ENCODE assay signal across 18 cellular contexts in genomic region chr14:33776871-33777270, GRCh38.
A peak's percentile ranks its signal among the peaks of the same experiment; 100 is the strongest.
DNase-seq lines count a peak whose midpoint lies in the region; ATAC-seq and TF ChIP-seq lines count a peak whose summit lies in the region.
"Had no signal": no experiment of that assay in that cellular context is flagged by ENCODE, and none has a peak within 500 bp of the region (broad histone marks: within the 10 kb centered on the region; RNA-seq: fewer than 3 reads in every experiment).

No MANE protein-coding gene starts in this region.

- no peak overlapping the region for H3K56ac ChIP-seq in mesendoderm (ENCODE audit: low read length)

- H3K23ac ChIP-seq in mesendoderm (ENCODE audit: low read length) (no peak overlapping the region), trophoblast cell (ENCODE audit: low read length) (no peak overlapping the region)

- H3K4me2 ChIP-seq in mesendoderm (ENCODE audit: low read length), result no peak overlapping the region
- H3K4me2 ChIP-seq in trophoblast cell (ENCODE audit: low read length), result peak overlapping the region; percentile 2

- no peaks in the 10 kb centered on the region for H3K27me3 ChIP-seq in HAP-1 (ENCODE audit: low read depth)
- H3K27me3 ChIP-seq in mesendoderm (ENCODE audit: insufficient read depth, low read length, poor library complexity), result no peaks in the 10 kb centered on the region
- H3K27me3 ChIP-seq in trophoblast cell (ENCODE audit: insufficient read depth, low read length), result no peaks in the 10 kb centered on the region
- H3K27me3 ChIP-seq: BE2C had no signal

- POLR2A ChIA-PET in WTC11 (lab: Charles Lee), result no interaction called here

- DNase-seq in HAP-1 (ENCODE audit: low spot score in 2 of 2) (peak; percentile 78 to 95), WTC11 (ENCODE audit: low spot score) (no peak), mesendoderm (peak; percentile 66), trophoblast cell (no peak), DMS79 treated with DMSO at 0.1 percent for 48 hours (lab: John Stamatoyannopoulos, UW) (no peak), Right ventricle myocardium inferior (ENCODE audit: missing footprints) (no peak), ecto neural progenitor cell (ENCODE audit: low spot score) (no peak), left colon (no peak)
- DNase-seq: BE2C; C1 segment of cervical spinal cord; CD4-positive, CD25-positive, alpha-beta regulatory T cell; CD8-positive, alpha-beta memory T cell; COR-L47; DMS 273 treated with DMSO at 0.1 percent for 48 hours; DMS53; GDM1; GOT3; H7 had no signal

- H4K91ac ChIP-seq in trophoblast cell (ENCODE audit: low read depth, low read length), result peak overlapping the region; percentile 7

- H3K27ac Mint-ChIP-seq in WTC11, result no peak overlapping the region; the same call in 1 of the 2 replicates
- H3K27ac Mint-ChIP-seq: CD4-positive, CD25-positive, alpha-beta regulatory T cell; CD8-positive, alpha-beta memory T cell had no signal

- in situ Hi-C loops in HAP-1 (cut with MboI; ENCODE audit: low sequenced_read_pairs), result loop anchor here (25.0 kb wide), 1 partner anchor 1065 kb away; no protein-coding TSS in a partner anchor

- no peak overlapping the region for H3K14ac ChIP-seq in trophoblast cell (ENCODE audit: low read length)

- H3K36me3 Mint-ChIP-seq in WTC11, result no peaks in the 10 kb centered on the region
- H3K36me3 Mint-ChIP-seq: CD4-positive, CD25-positive, alpha-beta regulatory T cell; CD8-positive, alpha-beta memory T cell had no signal

- H3K4ac ChIP-seq in mesendoderm (ENCODE audit: low read depth, low read length), result no peak overlapping the region
- H3K4ac ChIP-seq in trophoblast cell (ENCODE audit: low read depth, low read length), result no peak overlapping the region

- H3K4me1 Mint-ChIP-seq in WTC11, result peaks cover 25% of the 10 kb centered on the region
- H3K4me1 Mint-ChIP-seq: CD4-positive, CD25-positive, alpha-beta regulatory T cell; CD8-positive, alpha-beta memory T cell had no signal

- ATAC-seq in WTC11 (peak; percentile 51; the same call in 1 of the 2 replicates), Right ventricle myocardium inferior (no peak), left colon (no peak)

- H3K9me3 Mint-ChIP-seq in WTC11, result no peaks in the 10 kb centered on the region
- H3K9me3 Mint-ChIP-seq: CD4-positive, CD25-positive, alpha-beta regulatory T cell had no signal

- no peak overlapping the region for H2AFZ ChIP-seq in trophoblast cell (ENCODE audit: insufficient read depth, low read length, poor library complexity)

- H3K18ac ChIP-seq in mesendoderm (ENCODE audit: low read length), result no peak overlapping the region
- no peak overlapping the region for H3K18ac ChIP-seq in trophoblast cell (ENCODE audit: low read length)

- no peak overlapping the region for H3K27ac ChIP-seq in mesendoderm (ENCODE audit: low read depth, low read length)
- peak overlapping the region; percentile 72 for H3K27ac ChIP-seq in trophoblast cell (ENCODE audit: low read depth, low read length)

- H2BK5ac ChIP-seq in mesendoderm (ENCODE audit: low read length), result no peak overlapping the region
- H2BK5ac ChIP-seq in trophoblast cell (ENCODE audit: low read depth, low read length, poor library complexity), result peak overlapping the region; percentile 37

- H2BK15ac ChIP-seq in mesendoderm (replicated peaks; ENCODE audit: low read depth), result no peak overlapping the region

- intact Hi-C loops in Right ventricle myocardium inferior (cut with DNase I), result no loop called here
- intact Hi-C loops in left colon (cut with DNase I, micrococcal nuclease), result no loop called here

- H3K4me3 Mint-ChIP-seq in WTC11, result no peak overlapping the region
- H3K4me3 Mint-ChIP-seq: CD4-positive, CD25-positive, alpha-beta regulatory T cell; CD8-positive, alpha-beta memory T cell had no signal

- H3K36me3 ChIP-seq in HAP-1 (replicated peaks) (no peaks in the 10 kb centered on the region), mesendoderm (ENCODE audit: control insufficient read depth, insufficient read depth, low read length) (no peaks in the 10 kb centered on the region), trophoblast cell (ENCODE audit: control insufficient read depth in 1 of 2, insufficient read depth in 2 of 2, low read length in 2 of 2) (no peaks in the 10 kb centered on the region)
- H3K36me3 ChIP-seq: BE2C had no signal

- H2AK5ac ChIP-seq in mesendoderm (ENCODE audit: low read length) (no peak overlapping the region), trophoblast cell (ENCODE audit: low read length) (no peak overlapping the region)

- H3K4me3 ChIP-seq in HAP-1 (no peak overlapping the region), mesendoderm (ENCODE audit: low read length) (no peak overlapping the region), trophoblast cell (ENCODE audit: low read depth, low read length) (no peak overlapping the region)

- no peak overlapping the region for H2BK120ac ChIP-seq in mesendoderm (ENCODE audit: low read depth, low read length)
- H2BK120ac ChIP-seq in trophoblast cell (ENCODE audit: insufficient read depth, low read length, poor library complexity), result no peak overlapping the region

- no peak overlapping the region for H4K5ac ChIP-seq in mesendoderm (ENCODE audit: low read length)

- WGBS in mesendoderm (ENCODE audit: extremely low coverage, insufficient coverage, low lambda C conversion rate), result no CpG with 5 or more reads among the region's 6 CpGs
- no CpG with 5 or more reads among the region's 6 CpGs for WGBS in trophoblast cell (ENCODE audit: extremely low coverage, insufficient coverage, insufficient read length)

- H3K4me1 ChIP-seq in HAP-1 (peaks cover 36% of the 10 kb centered on the region), mesendoderm (ENCODE audit: control insufficient read depth, low read depth, low read length) (no peaks in the 10 kb centered on the region), trophoblast cell (ENCODE audit: control insufficient read depth in 1 of 2, insufficient read depth in 2 of 2, low read length in 2 of 2) (peaks cover 7 to 9% of the 10 kb centered on the region in 2 experiments)
- H3K4me1 ChIP-seq: BE2C had no signal

- TF ChIP-seq CTCF in WTC11 (IDR thresholded peaks at IDR 0.05), result no peak

- H4K12ac ChIP-seq in trophoblast cell (ENCODE audit: low read depth, low read length), result no peak overlapping the region

- CTCF ChIA-PET in WTC11 (lab: Charles Lee), result no interaction called here

- H3K79me2 ChIP-seq in mesendoderm (ENCODE audit: control insufficient read depth, insufficient read depth, low read length) (no peaks in the 10 kb centered on the region), trophoblast cell (ENCODE audit: control insufficient read depth, insufficient read depth, low read length, poor library complexity) (peaks cover 2% of the 10 kb centered on the region)

- H3K9me3 ChIP-seq in HAP-1 (no peaks in the 10 kb centered on the region), trophoblast cell (ENCODE audit: insufficient read depth, low read depth, low read length) (no peaks in the 10 kb centered on the region)
- H3K9me3 ChIP-seq: BE2C had no signal

- no peak overlapping the region for H2BK12ac ChIP-seq in trophoblast cell (ENCODE audit: low read length)

- no peak overlapping the region for H4K8ac ChIP-seq in mesendoderm (ENCODE audit: low read depth, low read length)
- no peak overlapping the region for H4K8ac ChIP-seq in trophoblast cell (ENCODE audit: low read depth, low read length)

- H3K27me3 Mint-ChIP-seq in WTC11 (ENCODE audit: low read depth), result no peaks in the 10 kb centered on the region

- H3K79me1 ChIP-seq in mesendoderm (ENCODE audit: low read length) (no peaks in the 10 kb centered on the region), trophoblast cell (ENCODE audit: low read length) (peaks cover 19% of the 10 kb centered on the region)

- H3K9ac ChIP-seq in mesendoderm (ENCODE audit: low read length) (no peak overlapping the region), trophoblast cell (ENCODE audit: low read length) (no peak overlapping the region)

TF ChIP-seq in WTC11, 78 proteins besides CTCF, POLR2A, EP300 and RAD21 (continues in another document):
- no peak for TF ChIP-seq E2F4 (CRISPR knock-in tag; IDR thresholded peaks at IDR 0.05; ENCODE audit: borderline replicate concordance, low read depth)
- no peak for TF ChIP-seq ESRRA (CRISPR knock-in tag; IDR thresholded peaks at IDR 0.05; ENCODE audit: borderline replicate concordance)
- no peak for TF ChIP-seq FOXJ3 (CRISPR knock-in tag; IDR thresholded peaks at IDR 0.05; ENCODE audit: borderline replicate concordance)
- TF ChIP-seq NR2C2 (CRISPR knock-in tag; IDR thresholded peaks at IDR 0.05), result no peak
- TF ChIP-seq TCF7 (CRISPR knock-in tag; IDR thresholded peaks at IDR 0.05; ENCODE audit: low read depth), result no peak
- TF ChIP-seq E2F5 (CRISPR knock-in tag; IDR thresholded peaks at IDR 0.05), result no peak
- TF ChIP-seq, protein P1, sequence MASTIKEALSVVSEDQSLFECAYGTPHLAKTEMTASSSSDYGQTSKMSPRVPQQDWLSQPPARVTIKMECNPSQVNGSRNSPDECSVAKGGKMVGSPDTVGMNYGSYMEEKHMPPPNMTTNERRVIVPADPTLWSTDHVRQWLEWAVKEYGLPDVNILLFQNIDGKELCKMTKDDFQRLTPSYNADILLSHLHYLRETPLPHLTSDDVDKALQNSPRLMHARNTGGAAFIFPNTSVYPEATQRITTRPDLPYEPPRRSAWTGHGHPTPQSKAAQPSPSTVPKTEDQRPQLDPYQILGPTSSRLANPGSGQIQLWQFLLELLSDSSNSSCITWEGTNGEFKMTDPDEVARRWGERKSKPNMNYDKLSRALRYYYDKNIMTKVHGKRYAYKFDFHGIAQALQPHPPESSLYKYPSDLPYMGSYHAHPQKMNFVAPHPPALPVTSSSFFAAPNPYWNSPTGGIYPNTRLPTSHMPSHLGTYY (CRISPR knock-in tag; IDR thresholded peaks at IDR 0.05), result no peak

Comparison
In these comparisons a context has a peak if more than half of its experiments do, and no peak if none do; other contexts are left out.
1. DNase-seq: peak in HAP-1 (2 of 2) and mesendoderm (single experiment); none in WTC11 (single experiment), trophoblast cell (0 of 2), DMS79 treated with DMSO at 0.1 percent for 48 hours (single experiment), Right ventricle myocardium inferior (single experiment), ecto neural progenitor cell (single experiment) and left colon (0 of 2).